In genomic region chr6:52317841-52318581, GRCh38 we compare ENCODE assay signal across 8 cellular contexts. TPM values are rescaled to one million over a fixed set of nuclear protein-coding genes. Genes with fewer than 3 reads are reported as not detected.
DNase-seq lines count a peak whose midpoint lies in the region; ATAC-seq and TF ChIP-seq lines count a peak whose summit lies in the region.

No MANE protein-coding gene starts in this region.

- H3K36me3 ChIP-seq in right atrium auricular region, result no peaks in the 10 kb centered on the region

- peak overlapping the region in 1 of 6 donors; percentile 60 for H3K27ac Mint-ChIP-seq in immature natural killer cell

- H3K36me3 Mint-ChIP-seq in immature natural killer cell, result no peaks in the 10 kb centered on the region

- no peaks in the 10 kb centered on the region for H3K9me3 ChIP-seq in right atrium auricular region

- no peak overlapping the region for H3K4me3 Mint-ChIP-seq in immature natural killer cell

- H3K27me3 ChIP-seq in right atrium auricular region, result no peaks in the 10 kb centered on the region

- no peak overlapping the region for H3K27ac ChIP-seq in right atrium auricular region

- no peaks in the 10 kb centered on the region for H3K4me1 ChIP-seq in right atrium auricular region

- H3K4me3 ChIP-seq in foreskin fibroblast (ENCODE audit: low read depth in 1 of 2, low read length in 2 of 2), result no peak overlapping the region
- H3K4me3 ChIP-seq in right atrium auricular region, result no peak overlapping the region

- TF ChIP-seq CTCF in foreskin fibroblast (IDR thresholded peaks at IDR 0.05; ENCODE audit: low read depth, low read length) (no peak), right atrium auricular region (IDR thresholded peaks at IDR 0.05) (no peak)

- peak; percentile 18 for DNase-seq in NAMALWA (ENCODE audit: low spot score)
- peak; percentile 35 to 70 for DNase-seq in foreskin fibroblast
- no peak for DNase-seq in NCI-H774 (lab: John Stamatoyannopoulos, UW)
- DNase-seq in ureter (ENCODE audit: low spot score), result no peak
- DNase-seq in right atrium auricular region (ENCODE audit: low spot score), result no peak
- DNase-seq in immature natural killer cell, result no peak

- ATAC-seq in GM18517 (IDR thresholded peaks at IDR 0.05; ENCODE audit: unreplicated experiment) (peak; percentile 100), HG02588 (IDR thresholded peaks at IDR 0.05; ENCODE audit: unreplicated experiment) (peak; percentile 97)

- H3K4me1 Mint-ChIP-seq in immature natural killer cell, result peaks cover 4 to 6% of the 10 kb centered on the region in 2 donors

- peaks cover 0 to 2% (median 1%) of the 10 kb centered on the region in 3 donors for H3K27me3 Mint-ChIP-seq in immature natural killer cell (ENCODE audit: low read depth in 3 of 3)

- no peaks in the 10 kb centered on the region for H3K9me3 Mint-ChIP-seq in immature natural killer cell

RNA-seq across cellular contexts. Expression of gene MCM3, which starts 33.5 kb away (rescaled TPM):
- 59.4 TPM for total RNA-seq in ureter
- 10 to 100 TPM; 18.5 to 20.8 TPM for total RNA-seq in right atrium auricular region
- 10 to 100 TPM; 40.5 to 73.8 (median 43.6) TPM for polyA plus RNA-seq in immature natural killer cell

RNA-seq across cellular contexts. Expression of gene PAQR8, which starts 43.9 kb away (rescaled TPM):
- total RNA-seq in ureter, result 20.5 TPM
- 1 to 10 TPM; 2.6 to 5.6 TPM for total RNA-seq in right atrium auricular region
- 1 to 10 TPM; 2.9 to 6.5 (median 6.2) TPM for polyA plus RNA-seq in immature natural killer cell

Comparison
In these comparisons a context has a peak if more than half of its experiments do, and no peak if none do; other contexts are left out.
1. DNase-seq: peak in NAMALWA (single experiment) and foreskin fibroblast (2 of 2); none in NCI-H774 (single experiment), ureter (single experiment), right atrium auricular region (single experiment) and immature natural killer cell (0 of 3).